8 cellular contexts compared by ENCODE assay signal in genomic region chr2:181104512-181105121, GRCh38.
A peak's percentile ranks its signal among the peaks of the same experiment; 100 is the strongest.
DNase-seq lines count a peak whose midpoint lies in the region; ATAC-seq, FAIRE-seq and TF ChIP-seq lines count a peak whose summit lies in the region.

No MANE protein-coding gene starts in this region.

- H3K4me2 ChIP-seq in OCI-LY7 (ENCODE audit: low read length): no peak overlapping the region

- no peak for ATAC-seq in lung (ENCODE audit: insufficient read depth, low FRiP score)
- no peak for ATAC-seq in HG02973 (IDR thresholded peaks at IDR 0.05; ENCODE audit: unreplicated experiment)

- CTCF ChIA-PET in OCI-LY7 (lab: Charles Lee; ENCODE audit: unreplicated experiment): interaction anchor here (0.6 to 1.2 kb wide), 2 partner anchors 353 to 611 kb away, joined by 3 to 4 read pairs; no protein-coding TSS in a partner anchor

- no peaks in the 10 kb centered on the region for H3K4me1 ChIP-seq in OCI-LY7 (ENCODE audit: insufficient read depth, low read length, poor library complexity, severe bottlenecking)
- H3K4me1 ChIP-seq in lung (ENCODE audit: control insufficient read depth in 2 of 2, insufficient read depth in 2 of 2, low read length in 2 of 2): no peaks in the 10 kb centered on the region

- TF ChIP-seq CTCF in OCI-LY7 (conservative IDR thresholded peaks at IDR 0.05; ENCODE audit: low read length) (peak; percentile 90), bronchial epithelial cell (IDR thresholded peaks at IDR 0.05; ENCODE audit: insufficient read depth, low read length, severe bottlenecking) (peak; percentile 61), lung (IDR thresholded peaks at IDR 0.05; ENCODE audit: control extremely low read depth, extremely low read depth) (peak; percentile 49)

- no peaks in the 10 kb centered on the region for H3K9me2 ChIP-seq in OCI-LY7 (ENCODE audit: insufficient read depth, low read length)

- H4K20me1 ChIP-seq in OCI-LY7 (ENCODE audit: insufficient read depth, low read length): no peaks in the 10 kb centered on the region

- POLR2A ChIA-PET in OCI-LY7 (lab: Charles Lee): interaction anchor here (0.6 to 1.5 kb wide), 3 partner anchors 17 to 1969 kb away, joined by 3 to 4 read pairs (median 3); no protein-coding TSS in a partner anchor

- H3K27me3 ChIP-seq in bronchial epithelial cell (ENCODE audit: control insufficient read depth, insufficient read depth, low read length): no peaks in the 10 kb centered on the region
- H3K27me3 ChIP-seq in lung (ENCODE audit: control insufficient read depth, insufficient read depth): no peaks in the 10 kb centered on the region

- H3K36me3 ChIP-seq in OCI-LY7 (ENCODE audit: insufficient read depth, low read length) (no peaks in the 10 kb centered on the region), bronchial epithelial cell (ENCODE audit: control insufficient read depth, insufficient read depth, low read length) (no peaks in the 10 kb centered on the region), lung (ENCODE audit: control insufficient read depth in 2 of 2, insufficient read depth in 2 of 2, low read length in 2 of 2) (no peaks in the 10 kb centered on the region)

- H3K79me2 ChIP-seq in OCI-LY7 (ENCODE audit: insufficient read depth, low read depth, low read length): no peaks in the 10 kb centered on the region

- no peak overlapping the region for H3K4me3 ChIP-seq in OCI-LY7 (ENCODE audit: low read depth, low read length, poor library complexity, severe bottlenecking)
- H3K4me3 ChIP-seq in bronchial epithelial cell (ENCODE audit: low read depth, low read length): no peak overlapping the region
- H3K4me3 ChIP-seq in lung: no peak overlapping the region

- intact Hi-C loops in OCI-LY7 (cut with micrococcal nuclease; ENCODE audit: unreplicated experiment): loop anchor here (1.0 to 5.0 kb wide), 3 partner anchors 198 to 611 kb away; partner anchors contain the start of gene ITGA4

- no TSS peak for BruUV-seq in OCI-LY7 (replicated peaks; lab: Mats Ljungman, UMichigan)

- H3K9me3 ChIP-seq in OCI-LY7 (ENCODE audit: low read length) (no peaks in the 10 kb centered on the region), lung (ENCODE audit: control insufficient read depth in 2 of 2, insufficient read depth in 1 of 2, low read length in 1 of 2) (no peaks in the 10 kb centered on the region)

- H2AFZ ChIP-seq in OCI-LY7 (ENCODE audit: low read length): no peak overlapping the region

- DNase-seq in NCI-H1092 treated with DMSO at 0.1 percent for 48 hours (lab: John Stamatoyannopoulos, UW): peak; percentile 45
- DNase-seq in NCI-H1092 (lab: John Stamatoyannopoulos, UW): no peak
- DNase-seq in HuH-7 (ENCODE audit: low spot score): peak; percentile 9
- DNase-seq in OCI-LY7 (ENCODE audit: low spot score): peak; percentile 33
- peak; percentile 57 for DNase-seq in bronchial epithelial cell (ENCODE audit: low read depth)
- no peak for DNase-seq in lung (ENCODE audit: low spot score)
- no peak for DNase-seq in stimulated activated CD8-positive, alpha-beta memory T cell treated with anti-CD3 and anti-CD28 coated beads, Interleukin-4, amount 100 ng/mL, for 48 hours

- 59 to 61% methylated on average over 7 of the region's 7 CpGs for WGBS in lung, 2 donors

- FAIRE-seq in bronchial epithelial cell (lab: Jason Lieb, UNC): no peak

- H3K27ac ChIP-seq in OCI-LY7 (ENCODE audit: low read depth, low read length, poor library complexity, severe bottlenecking): no peak overlapping the region
- H3K27ac ChIP-seq in lung (ENCODE audit: low read depth in 1 of 2, low read length in 1 of 2): no peak overlapping the region

Comparison
In these comparisons a context has a peak if more than half of its experiments do, and no peak if none do; other contexts are left out.
1. DNase-seq: peak in NCI-H1092 treated with DMSO at 0.1 percent for 48 hours (single experiment), HuH-7 (single experiment), OCI-LY7 (single experiment) and bronchial epithelial cell (single experiment); none in NCI-H1092 (single experiment), lung (single experiment) and stimulated activated CD8-positive, alpha-beta memory T cell treated with anti-CD3 and anti-CD28 coated beads, Interleukin-4, amount 100 ng/mL, for 48 hours (single experiment).
2. Peak in every context shown above with its lines, with median percentiles within 50 percentile points of each other: CTCF ChIP-seq.